ENCODE assay signal across 8 cellular contexts in genomic region chr19:52094526-52094925, GRCh38. TPM values are rescaled to one million over a fixed set of nuclear protein-coding genes. Genes with fewer than 3 reads are reported as not detected.
A peak's percentile ranks its signal among the peaks of the same experiment; 100 is the strongest.
DNase-seq lines count a peak whose midpoint lies in the region; ATAC-seq and TF ChIP-seq lines count a peak whose summit lies in the region.

No MANE protein-coding gene starts in this region.

- H3K27ac Mint-ChIP-seq in progenitor cell of endocrine pancreas: peak overlapping the region; percentile 76

- no peaks in the 10 kb centered on the region for H3K27me3 Mint-ChIP-seq in progenitor cell of endocrine pancreas

- H3K9me3 Mint-ChIP-seq in progenitor cell of endocrine pancreas (ENCODE audit: low read depth): peaks cover 26% of the 10 kb centered on the region

- peak overlapping the region; percentile 93 for H3K4me3 Mint-ChIP-seq in progenitor cell of endocrine pancreas (ENCODE audit: low read depth)

- TF ChIP-seq CTCF in fibroblast of pulmonary artery (IDR thresholded peaks at IDR 0.05; ENCODE audit: low read length, missing control alignments): no peak
- no peak for TF ChIP-seq CTCF in progenitor cell of endocrine pancreas (IDR thresholded peaks at IDR 0.05; ENCODE audit: unreplicated experiment)

- H3K9me3 ChIP-seq in SJSA1 (replicated peaks): peaks cover 28% of the 10 kb centered on the region

- H3K27ac ChIP-seq in SJSA1: no peak overlapping the region

- no peak for ATAC-seq in GM21737 (IDR thresholded peaks at IDR 0.05; ENCODE audit: unreplicated experiment)

- H3K4me1 Mint-ChIP-seq in progenitor cell of endocrine pancreas (ENCODE audit: low read depth): peaks cover 16% of the 10 kb centered on the region

- H3K4me3 ChIP-seq in SJSA1 (peak overlapping the region; percentile 76), fibroblast of pulmonary artery (replicated peaks; ENCODE audit: low read depth, low read length) (peak overlapping the region; percentile 100)

- peak; percentile 11 for DNase-seq in ELF-1 (ENCODE audit: low read depth, low spot score)
- DNase-seq in SJSA1 (ENCODE audit: low read depth in 1 of 2, low spot score in 2 of 2): peak in 1 of 2 experiments; percentile 1
- DNase-seq in fibroblast of pulmonary artery (ENCODE audit: low read depth): no peak
- no peak for DNase-seq in progenitor cell of endocrine pancreas (ENCODE audit: low spot score, unreplicated experiment)
- no peak for DNase-seq in COLO829 (ENCODE audit: low spot score)
- no peak for DNase-seq in HuH-7 (ENCODE audit: low spot score)
- DNase-seq in NOMO-1 treated with dmso at 0.1 percent for 144 hours (lab: John Stamatoyannopoulos, UW; ENCODE audit: unreplicated experiment): no peak

- no peaks in the 10 kb centered on the region for H3K27me3 ChIP-seq in SJSA1 (replicated peaks)

- H3K36me3 Mint-ChIP-seq in progenitor cell of endocrine pancreas (ENCODE audit: insufficient read depth): peaks cover 44% of the 10 kb centered on the region

- peaks cover 3% of the 10 kb centered on the region; the same call in 1 of the 2 replicates for H3K4me1 ChIP-seq in SJSA1 (replicated peaks)

- peaks cover 44% of the 10 kb centered on the region for H3K36me3 ChIP-seq in SJSA1

RNA-seq across cellular contexts. Expression of gene ZNF841, which starts 1.0 kb away (rescaled TPM):
- total RNA-seq in SJSA1 (2014; rRNA removed; shearing (Covaris generic)): 7.6 and 13.6 TPM in 2 replicates
- total RNA-seq in progenitor cell of endocrine pancreas: 30.4 and 30.7 TPM in 2 replicates

RNA-seq across cellular contexts. Expression of gene ZNF616, which starts 45.2 kb away (rescaled TPM):
- total RNA-seq in SJSA1 (2014; rRNA removed; shearing (Covaris generic)): 4.6 and 7.7 TPM in 2 replicates
- 24.0 and 28.5 TPM in 2 replicates for total RNA-seq in progenitor cell of endocrine pancreas

RNA-seq across cellular contexts. Expression of gene ZNF432, which starts 45.9 kb away (rescaled TPM):
- 4.8 and 5.1 TPM in 2 replicates for total RNA-seq in SJSA1 (2014; rRNA removed; shearing (Covaris generic))
- 27.2 and 33.6 TPM in 2 replicates for total RNA-seq in progenitor cell of endocrine pancreas
